Comparison of ENCODE assay signal across 19 cellular contexts in genomic region chr12:73726881-73727280, GRCh38.
"Had no signal": no experiment of that assay in that cellular context is flagged by ENCODE, and none has a peak within 500 bp of the region (broad histone marks: within the 10 kb centered on the region; RNA-seq: fewer than 3 reads in every experiment).

No MANE protein-coding gene starts in this region.

- H3K4me3 ChIP-seq: gastrocnemius medialis, lung, mucosa of descending colon, right atrium auricular region, testis, tibial artery, upper lobe of left lung had no signal

- H3K36me3 ChIP-seq: gastrocnemius medialis, right atrium auricular region, tibial artery, upper lobe of left lung had no signal

- DNase-seq: cortex of kidney; effector memory CD8-positive, alpha-beta T cell; gastrocnemius medialis; head of caudate nucleus; kidney; mesenchymal stem cell; mucosa of descending colon; naive B cell; stimulated activated CD4-positive, alpha-beta T cell treated with anti-CD3 and anti-CD28 coated beads, Interleukin-4, amount 100 ng/mL, for 4 hours; stimulated activated naive CD8-positive, alpha-beta T cell treated with anti-CD3 and anti-CD28 coated beads, Interleukin-15, Interleukin-2, amounts not matched to agents 100 U/mL and 50 U/mL, for 24 hours; substantia nigra; testis; tibial artery; upper lobe of left lung had no signal

- FAIRE-seq: endometrium, kidney, urothelium cell line had no signal

- H3K4me1 ChIP-seq: gastrocnemius medialis, parathyroid adenoma, right atrium auricular region, testis, tibial artery, upper lobe of left lung had no signal

- H3K27ac ChIP-seq: gastrocnemius medialis, parathyroid adenoma, right atrium auricular region, testis, tibial artery, upper lobe of left lung had no signal

- H3K27me3 ChIP-seq: gastrocnemius medialis, right atrium auricular region, testis, tibial artery, upper lobe of left lung had no signal

- H3K9me3 ChIP-seq: gastrocnemius medialis, right atrium auricular region, testis, tibial artery, upper lobe of left lung had no signal
